In the genomic region with DNA sequence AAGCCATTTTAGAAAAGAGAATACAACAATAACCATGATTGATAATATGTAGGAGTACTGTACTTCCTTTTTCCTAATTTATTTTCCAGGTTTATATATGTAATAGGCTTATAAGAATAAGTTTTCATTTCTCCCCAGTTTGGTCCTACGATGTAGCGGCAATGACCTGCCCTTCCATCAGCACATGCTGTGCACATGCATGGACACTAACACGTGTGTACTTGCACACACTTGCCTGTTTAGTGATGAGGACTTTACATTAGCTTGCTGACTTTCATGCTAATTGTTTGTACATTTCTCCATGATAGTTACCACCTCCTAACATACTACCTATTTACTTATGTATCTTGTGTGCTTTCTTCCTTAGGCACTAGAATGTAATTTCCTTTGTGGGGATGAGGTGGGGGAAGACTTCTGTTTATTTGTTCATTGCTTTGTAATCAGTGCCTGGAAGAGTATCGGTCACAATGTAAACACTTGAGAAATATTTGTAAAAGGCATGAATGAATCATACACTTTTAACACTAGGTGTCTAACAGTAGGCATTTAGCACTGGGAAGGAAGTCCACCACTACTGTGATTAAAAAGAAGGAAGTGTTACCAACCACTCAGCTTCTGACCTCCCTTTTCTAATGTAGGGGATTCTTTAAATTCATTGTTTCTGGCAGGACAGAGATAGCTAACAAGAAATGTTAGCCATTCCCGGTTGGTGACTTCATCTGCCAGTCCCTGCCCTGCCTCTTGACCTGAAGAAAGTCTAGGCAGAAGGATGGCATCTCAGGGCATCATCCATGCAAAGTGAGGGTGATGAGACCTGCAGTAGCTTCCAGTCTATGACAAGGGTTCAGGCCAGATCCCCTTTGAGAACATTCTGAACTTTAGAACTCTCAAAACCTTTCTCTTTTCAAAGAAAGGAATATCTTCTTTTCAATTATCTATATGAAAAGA, we compare ENCODE assay signal across 13 cellular contexts.
DNase-seq lines count a peak whose midpoint lies in the region; ATAC-seq, FAIRE-seq and TF ChIP-seq lines count a peak whose summit lies in the region.
"Had no signal": no experiment of that assay in that cellular context is flagged by ENCODE, and none has a peak within 500 bp of the region (broad histone marks: within the 10 kb centered on the region; RNA-seq: fewer than 3 reads in every experiment).

No MANE protein-coding gene starts in this region.

- no peak overlapping the region for H3K4me3 ChIP-seq in GM23248
- no peak overlapping the region for H3K4me3 ChIP-seq in HepG2 (replicated peaks in 1 of 3; ENCODE audit: insufficient read depth in 1 of 3, low read depth in 2 of 3, low read length in 3 of 3)
- H3K4me3 ChIP-seq: right atrium auricular region had no signal

- no peak for TF ChIP-seq CTCF in HepG2 (CRISPR knock-in tag; IDR thresholded peaks at IDR 0.05)

- no peaks in the 10 kb centered on the region for H3K9me3 ChIP-seq in GM23248 (ENCODE audit: low read depth)
- H3K9me3 ChIP-seq in HepG2 (ENCODE audit: low read length), result no peaks in the 10 kb centered on the region
- H3K9me3 ChIP-seq: right atrium auricular region had no signal

- in situ Hi-C loops in GM23248 (cut with MboI), result no loop called here
- in situ Hi-C loops in HepG2 (cut with HindIII; ENCODE audit: extremely low pct_ligation_motif_present, low pct_unique_long_range_greater_than_20kb), result no loop called here

- no peaks in the 10 kb centered on the region for H3K36me3 ChIP-seq in GM23248 (ENCODE audit: low read depth)
- H3K36me3 ChIP-seq in HepG2 (replicated peaks in 1 of 2; ENCODE audit: control insufficient read depth in 1 of 2, insufficient read depth in 2 of 2, low read length in 2 of 2), result no peaks in the 10 kb centered on the region
- H3K36me3 ChIP-seq: right atrium auricular region had no signal

- H3K9me2 ChIP-seq in GM23248 (ENCODE audit: insufficient read depth), result no peaks in the 10 kb centered on the region

- no peak for FAIRE-seq in HepG2 (lab: Jason Lieb, UNC)

- WGBS in GM23248 (ENCODE audit: low coverage in 1 of 2, low lambda C conversion rate in 2 of 2, missing lambda C conversion rate in 2 of 2), 2 experiments, result 58 to 64% methylated on average over 5 of the region's 5 CpGs
- WGBS in HepG2 (ENCODE audit: low lambda C conversion rate), result 21% methylated on average over 5 of the region's 5 CpGs

- CTCF ChIA-PET in HepG2 (lab: Yijun Ruan, JAX; ENCODE audit: low intra/inter-chr PET ratio, low total read pairs), result no interaction called here

- 0 out of 2 replicates have a peak overlapping the region, but pooled peaks have one; percentile 15 for H2AFZ ChIP-seq in GM23248
- H2AFZ ChIP-seq in HepG2 (ENCODE audit: low read length), result no peak overlapping the region

- intact Hi-C loops in HepG2 (cut with micrococcal nuclease; ENCODE audit: unreplicated experiment), result no loop called here

- H3K4me2 ChIP-seq in GM23248 (ENCODE audit: unreplicated experiment) (peak overlapping the region; percentile 3), HepG2 (ENCODE audit: low read depth, low read length) (no peak overlapping the region)

- DNase-seq in GM23248, result peak; percentile 30
- DNase-seq in NCI-H2029 treated with DMSO at 0.1 percent for 48 hours (lab: John Stamatoyannopoulos, UW), result peak; percentile 43
- peak; percentile 14 for DNase-seq in SHP77 treated with DMSO at 0.1 percent for 48 hours (lab: John Stamatoyannopoulos, UW)
- DNase-seq in HepG2 (ENCODE audit: low spot score), result peak; percentile 38
- DNase-seq in NCI-H187 (lab: John Stamatoyannopoulos, UW), result no peak
- no peak for DNase-seq in Ammon's horn (ENCODE audit: low spot score)
- DNase-seq: activated CD8-positive, alpha-beta T cell treated with anti-CD3 and anti-CD28 coated beads for 36 hours; activated naive CD4-positive, alpha-beta T cell treated with Interleukin-2 at 50 U/mL for 16 hours; CD4-positive, CD25-positive, alpha-beta regulatory T cell; T1000 had no signal

- H3K27ac ChIP-seq in GM23248 (no peak overlapping the region), HepG2 (ENCODE audit: extremely low read length, insufficient read depth, low read length) (no peak overlapping the region)
- H3K27ac ChIP-seq: right atrium auricular region had no signal

- H3K27me3 ChIP-seq in GM23248 (replicated peaks; ENCODE audit: insufficient read depth) (no peaks in the 10 kb centered on the region), HepG2 (ENCODE audit: control insufficient read depth in 1 of 2, insufficient read depth in 2 of 2, low read length in 2 of 2) (no peaks in the 10 kb centered on the region; a peak in 2 of 5 replicates)
- H3K27me3 ChIP-seq: right atrium auricular region had no signal

- no peaks in the 10 kb centered on the region for H3F3A ChIP-seq in GM23248 (ENCODE audit: insufficient read depth)

- H3K4me1 ChIP-seq in GM23248 (ENCODE audit: insufficient read depth) (0 out of 2 replicates have a peak, but pooled peaks cover 9% of the 10 kb centered on the region), HepG2 (ENCODE audit: insufficient read depth, low read length) (peaks cover 27% of the 10 kb centered on the region)
- H3K4me1 ChIP-seq: right atrium auricular region had no signal

- POLR2A ChIA-PET in HepG2 (lab: Yijun Ruan, JAX), result no interaction called here

- no peaks in the 10 kb centered on the region for H4K20me1 ChIP-seq in GM23248 (ENCODE audit: insufficient read depth)
- no peaks in the 10 kb centered on the region for H4K20me1 ChIP-seq in HepG2 (ENCODE audit: insufficient read depth, low read length)

- no peak for TF ChIP-seq RAD21 in HepG2 (CRISPR knock-in tag; IDR thresholded peaks at IDR 0.05)

- H3K79me2 ChIP-seq in GM23248 (ENCODE audit: insufficient read depth), result no peaks in the 10 kb centered on the region
- no peaks in the 10 kb centered on the region for H3K79me2 ChIP-seq in HepG2 (ENCODE audit: insufficient read depth, low read length)

- BruUV-seq in HepG2 (replicated peaks; lab: Mats Ljungman, UMichigan), result no TSS peak

- H3K9ac ChIP-seq in GM23248 (no peak overlapping the region), HepG2 (ENCODE audit: insufficient read depth, low read depth, low read length) (no peak overlapping the region)

- TF ChIP-seq EP300 in HepG2 (IDR thresholded peaks at IDR 0.05; ENCODE audit: low read depth in 2 of 2, low read length in 2 of 2) (peak in 1 of 2 experiments; percentile 42; a peak in 1 of 4 replicates), HepG2 (CRISPR knock-in tag; IDR thresholded peaks at IDR 0.05; ENCODE audit: borderline replicate concordance) (no peak)

- ATAC-seq in HepG2 (peak; percentile 61; the same call in 2 of the 3 replicates), GM21786 (IDR thresholded peaks at IDR 0.05; ENCODE audit: unreplicated experiment) (no peak), GM18873 (IDR thresholded peaks at IDR 0.05; ENCODE audit: low FRiP score, unreplicated experiment) (no peak)
- ATAC-seq: activated CD8-positive, alpha-beta T cell treated with anti-CD3 and anti-CD28 coated beads for 36 hours had no signal

- TF ChIP-seq POLR2A in HepG2 (IDR thresholded peaks at IDR 0.05; ENCODE audit: insufficient read depth in 1 of 2, low read depth in 2 of 2, low read length in 2 of 2), result no peak

TF ChIP-seq in HepG2, 621 proteins besides CTCF, POLR2A, EP300 and RAD21 (continues in another document):
- TF ChIP-seq NFE2L1 (CRISPR knock-in tag; IDR thresholded peaks at IDR 0.05; ENCODE audit: borderline replicate concordance) (no peak), ZNF10 (CRISPR knock-in tag; IDR thresholded peaks at IDR 0.05; ENCODE audit: borderline replicate concordance, low read depth) (no peak), ELF1 (CRISPR knock-in tag; IDR thresholded peaks at IDR 0.05) (0 out of 2 replicates have a peak, but pooled peaks have one; percentile 14), MAFG (CRISPR knock-in tag; IDR thresholded peaks at IDR 0.05) (no peak), GTF2F1 (IDR thresholded peaks at IDR 0.05; ENCODE audit: low read length) (no peak), IKZF1 (IDR thresholded peaks at IDR 0.05) (no peak), BCL6 (CRISPR knock-in tag; IDR thresholded peaks at IDR 0.05) (peak; percentile 34; the same call in 1 of the 2 replicates), KAT2B (IDR thresholded peaks at IDR 0.05; ENCODE audit: borderline replicate concordance, low read depth, low read length) (no peak)
- TF ChIP-seq, protein P1, sequence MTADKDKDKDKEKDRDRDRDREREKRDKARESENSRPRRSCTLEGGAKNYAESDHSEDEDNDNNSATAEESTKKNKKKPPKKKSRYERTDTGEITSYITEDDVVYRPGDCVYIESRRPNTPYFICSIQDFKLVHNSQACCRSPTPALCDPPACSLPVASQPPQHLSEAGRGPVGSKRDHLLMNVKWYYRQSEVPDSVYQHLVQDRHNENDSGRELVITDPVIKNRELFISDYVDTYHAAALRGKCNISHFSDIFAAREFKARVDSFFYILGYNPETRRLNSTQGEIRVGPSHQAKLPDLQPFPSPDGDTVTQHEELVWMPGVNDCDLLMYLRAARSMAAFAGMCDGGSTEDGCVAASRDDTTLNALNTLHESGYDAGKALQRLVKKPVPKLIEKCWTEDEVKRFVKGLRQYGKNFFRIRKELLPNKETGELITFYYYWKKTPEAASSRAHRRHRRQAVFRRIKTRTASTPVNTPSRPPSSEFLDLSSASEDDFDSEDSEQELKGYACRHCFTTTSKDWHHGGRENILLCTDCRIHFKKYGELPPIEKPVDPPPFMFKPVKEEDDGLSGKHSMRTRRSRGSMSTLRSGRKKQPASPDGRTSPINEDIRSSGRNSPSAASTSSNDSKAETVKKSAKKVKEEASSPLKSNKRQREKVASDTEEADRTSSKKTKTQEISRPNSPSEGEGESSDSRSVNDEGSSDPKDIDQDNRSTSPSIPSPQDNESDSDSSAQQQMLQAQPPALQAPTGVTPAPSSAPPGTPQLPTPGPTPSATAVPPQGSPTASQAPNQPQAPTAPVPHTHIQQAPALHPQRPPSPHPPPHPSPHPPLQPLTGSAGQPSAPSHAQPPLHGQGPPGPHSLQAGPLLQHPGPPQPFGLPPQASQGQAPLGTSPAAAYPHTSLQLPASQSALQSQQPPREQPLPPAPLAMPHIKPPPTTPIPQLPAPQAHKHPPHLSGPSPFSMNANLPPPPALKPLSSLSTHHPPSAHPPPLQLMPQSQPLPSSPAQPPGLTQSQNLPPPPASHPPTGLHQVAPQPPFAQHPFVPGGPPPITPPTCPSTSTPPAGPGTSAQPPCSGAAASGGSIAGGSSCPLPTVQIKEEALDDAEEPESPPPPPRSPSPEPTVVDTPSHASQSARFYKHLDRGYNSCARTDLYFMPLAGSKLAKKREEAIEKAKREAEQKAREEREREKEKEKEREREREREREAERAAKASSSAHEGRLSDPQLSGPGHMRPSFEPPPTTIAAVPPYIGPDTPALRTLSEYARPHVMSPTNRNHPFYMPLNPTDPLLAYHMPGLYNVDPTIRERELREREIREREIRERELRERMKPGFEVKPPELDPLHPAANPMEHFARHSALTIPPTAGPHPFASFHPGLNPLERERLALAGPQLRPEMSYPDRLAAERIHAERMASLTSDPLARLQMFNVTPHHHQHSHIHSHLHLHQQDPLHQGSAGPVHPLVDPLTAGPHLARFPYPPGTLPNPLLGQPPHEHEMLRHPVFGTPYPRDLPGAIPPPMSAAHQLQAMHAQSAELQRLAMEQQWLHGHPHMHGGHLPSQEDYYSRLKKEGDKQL (CRISPR knock-in tag; IDR thresholded peaks at IDR 0.05; ENCODE audit: low read depth), result 0 out of 2 replicates have a peak, but pooled peaks have one; percentile 29

Comparison
In these comparisons a context has a peak if more than half of its experiments do, and no peak if none do; other contexts are left out.
1. DNase-seq: peak in GM23248 (single experiment), NCI-H2029 treated with DMSO at 0.1 percent for 48 hours (single experiment), SHP77 treated with DMSO at 0.1 percent for 48 hours (single experiment) and HepG2 (single experiment); none in NCI-H187 (0 of 2) and Ammon's horn (single experiment).